ENCODE assay signal across 8 cellular contexts in the genomic region with DNA sequence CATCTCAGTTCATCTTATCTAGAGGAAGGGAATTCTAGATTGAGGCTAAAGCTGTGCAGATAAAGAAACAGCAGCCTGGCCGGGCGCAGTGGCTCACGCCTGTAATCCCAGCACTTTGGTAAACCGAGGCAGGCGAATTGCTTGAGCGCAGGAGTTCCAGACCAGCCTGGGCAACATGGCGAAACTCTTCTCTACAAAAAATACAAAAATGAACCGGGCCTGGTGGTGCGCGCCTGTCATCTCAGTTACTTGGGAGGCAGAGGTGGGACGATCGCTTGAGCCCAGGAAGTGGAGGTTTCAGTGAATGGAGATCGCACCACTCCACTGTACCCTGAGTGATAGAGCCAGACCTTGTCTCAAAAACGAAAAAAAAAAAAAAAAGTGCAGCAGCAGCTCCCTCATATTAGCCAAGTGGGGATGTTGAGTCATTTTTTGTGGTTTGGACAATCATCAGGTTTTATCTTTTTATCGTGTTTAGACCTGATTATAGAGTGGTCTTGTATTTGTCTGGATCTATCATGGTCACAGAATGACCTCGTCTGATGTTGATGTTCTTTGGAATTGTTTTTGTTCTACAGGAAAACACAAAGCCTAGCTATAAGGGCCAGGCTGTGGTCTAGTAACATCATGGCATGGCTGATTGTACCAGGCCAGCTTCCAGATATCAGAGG. TPM values are rescaled to one million over a fixed set of nuclear protein-coding genes. Genes with fewer than 3 reads are reported as not detected.
DNase-seq lines count a peak whose midpoint lies in the region; TF ChIP-seq lines count a peak whose summit lies in the region.

No MANE protein-coding gene starts in this region.

- peaks cover 47% of the 10 kb centered on the region for H3K4me1 ChIP-seq in HUES48 (ENCODE audit: control insufficient read depth, insufficient read depth, low read length)
- H3K4me1 ChIP-seq in mucosa of rectum (ENCODE audit: control insufficient read depth in 2 of 2, insufficient read depth in 2 of 2, low read length in 2 of 2): peaks cover 18 to 21% of the 10 kb centered on the region in 2 donors

- H3K27me3 ChIP-seq in HUES48 (ENCODE audit: control insufficient read depth, insufficient read depth, low read length) (no peaks in the 10 kb centered on the region), mucosa of rectum (ENCODE audit: control insufficient read depth in 2 of 2, insufficient read depth in 2 of 2, low read length in 2 of 2) (no peaks in the 10 kb centered on the region)

- H3K27ac ChIP-seq in HUES48 (ENCODE audit: low read depth, low read length) (peak overlapping the region; percentile 95), mucosa of rectum (ENCODE audit: low read depth in 2 of 2, low read length in 2 of 2) (no peak overlapping the region)

- peak; percentile 16 for DNase-seq in AG08396 (ENCODE audit: low spot score)
- peak; percentile 54 for DNase-seq in MCF 10A (ENCODE audit: unreplicated experiment)
- no peak for DNase-seq in mesenteric fat pad (ENCODE audit: low spot score)
- no peak for DNase-seq in MV-4-11 (lab: John Stamatoyannopoulos, UW)
- no peak for DNase-seq in globus pallidus (ENCODE audit: low spot score)
- no peak for DNase-seq in AML-193 (lab: John Stamatoyannopoulos, UW)

- H3K9me3 ChIP-seq in HUES48 (ENCODE audit: control insufficient read depth, insufficient read depth, low read length) (no peaks in the 10 kb centered on the region), mucosa of rectum (ENCODE audit: control insufficient read depth in 2 of 2, low read length in 2 of 2) (no peaks in the 10 kb centered on the region)

- peak overlapping the region; percentile 90 for H3K4me3 Mint-ChIP-seq in MCF 10A (ENCODE audit: unreplicated experiment)

- H3K9ac ChIP-seq in HUES48 (ENCODE audit: low read depth, low read length) (peak overlapping the region; percentile 94), mucosa of rectum (ENCODE audit: low read depth in 1 of 2, low read length in 2 of 2) (peak overlapping the region; percentile 94 to 98)

- no peaks in the 10 kb centered on the region for H3K36me3 Mint-ChIP-seq in MCF 10A (ENCODE audit: insufficient read depth, unreplicated experiment)

- no TSS peak for BruUV-seq in MCF 10A (replicated peaks; lab: Mats Ljungman, UMichigan)

- H3K4me3 ChIP-seq in HUES48 (ENCODE audit: low read depth, low read length): peak overlapping the region; percentile 97
- H3K4me3 ChIP-seq in mucosa of rectum (ENCODE audit: low read length in 2 of 2): peak overlapping the region; percentile 99

- H3K4me1 Mint-ChIP-seq in MCF 10A (ENCODE audit: insufficient read depth, unreplicated experiment): peaks cover 38% of the 10 kb centered on the region

- no peaks in the 10 kb centered on the region for H3K9me3 Mint-ChIP-seq in MCF 10A (ENCODE audit: unreplicated experiment)

- H3K27me3 Mint-ChIP-seq in MCF 10A (ENCODE audit: insufficient read depth, unreplicated experiment): no peaks in the 10 kb centered on the region

- H3K27ac Mint-ChIP-seq in MCF 10A (ENCODE audit: low read depth, unreplicated experiment): peak overlapping the region; percentile 95

- CTCF ChIA-PET in MCF 10A (lab: Yijun Ruan, JAX): interaction anchor here (0.6 to 12.7 kb wide), 22 partner anchors 8 to 1252 kb away, joined by 3 to 153 read pairs (median 6); a partner anchor contains a TSS

- POLR2A ChIA-PET in MCF 10A (lab: Yijun Ruan, JAX): interaction anchor here (0.6 to 5.7 kb wide), 32 partner anchors 12 to 620 kb away, joined by 3 to 55 read pairs (median 6); a partner anchor contains a TSS

- intact Hi-C loops in MCF 10A (cut with micrococcal nuclease): loop anchor here (2.0 to 10.0 kb wide), 3 partner anchors 33 to 593 kb away; a partner anchor contains a TSS

- TF ChIP-seq CTCF in MCF 10A (IDR thresholded peaks at IDR 0.05; ENCODE audit: unreplicated experiment): no peak

- H3K36me3 ChIP-seq in HUES48 (ENCODE audit: control insufficient read depth, insufficient read depth, low read length) (no peaks in the 10 kb centered on the region), mucosa of rectum (ENCODE audit: control insufficient read depth in 2 of 2, insufficient read depth in 2 of 2, low read length in 2 of 2) (no peaks in the 10 kb centered on the region)

RNA-seq across cellular contexts. Expression of a gene that starts 1.5 kb away (rescaled TPM):
- 64.7 and 82.7 TPM in 2 replicates for total RNA-seq in MCF 10A (2022)
- 43.9 TPM for total RNA-seq in mesenteric fat pad

Comparison
In these comparisons a context has a peak if more than half of its experiments do, and no peak if none do; other contexts are left out.
1. DNase-seq: peak in AG08396 (single experiment) and MCF 10A (single experiment); none in mesenteric fat pad (single experiment), MV-4-11 (single experiment), globus pallidus (single experiment) and AML-193 (0 of 2).